Comparison of ENCODE assay signal across 8 cellular contexts in the genomic region with DNA sequence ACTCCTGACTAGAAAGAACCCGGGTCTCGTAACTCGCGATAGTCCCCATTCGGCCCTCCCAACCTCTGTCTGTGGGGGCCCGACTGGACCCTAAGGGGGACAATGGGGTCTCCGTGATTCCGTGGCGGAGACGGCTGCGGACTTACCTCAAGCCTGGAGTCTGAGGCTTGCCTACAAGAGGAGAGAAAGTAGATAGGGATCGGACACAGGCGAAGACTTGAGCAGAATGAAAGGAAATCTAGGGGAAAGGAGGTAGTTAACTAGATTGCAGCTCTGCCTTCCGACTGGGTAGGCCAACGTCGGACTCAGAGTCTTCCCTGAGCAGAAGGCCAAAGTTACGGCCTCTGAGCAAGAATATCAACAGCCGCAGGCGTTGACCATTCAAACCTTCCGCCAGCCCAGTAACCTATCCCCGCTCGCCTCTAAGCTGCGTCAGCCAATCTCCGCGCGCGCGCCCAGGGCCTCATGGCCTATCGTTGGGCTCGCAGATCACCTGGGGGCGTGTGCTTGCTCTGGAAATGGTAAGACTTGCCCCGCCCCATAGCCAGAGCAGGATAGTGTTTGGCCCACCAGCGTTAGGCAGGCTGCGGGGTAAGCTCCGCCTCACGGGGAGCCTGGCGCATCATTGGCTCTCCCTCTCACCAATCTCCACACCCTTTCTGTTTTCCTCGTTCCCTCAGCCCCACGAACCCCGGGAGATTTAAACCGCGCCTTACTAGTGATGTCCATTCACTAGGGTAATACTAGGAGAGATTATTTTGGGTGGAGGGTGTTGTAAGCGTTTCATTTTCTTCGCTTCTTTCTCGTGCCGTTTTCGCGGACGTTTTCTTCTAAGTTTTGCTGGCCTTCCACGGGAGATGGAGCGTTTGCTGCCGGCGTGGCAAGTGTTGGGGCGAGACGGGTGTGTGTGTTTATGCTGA. TPM values are rescaled to one million over a fixed set of nuclear protein-coding genes. Genes with fewer than 3 reads are reported as not detected.
DNase-seq lines count a peak whose midpoint lies in the region; ATAC-seq, FAIRE-seq and TF ChIP-seq lines count a peak whose summit lies in the region.

A gene (minus strand): TSS at position 356 of the 920 bp plus-strand sequence. CDS start 624 bp downstream, outside the sequence.

- under 1% methylated on average over 55 of the region's 55 CpGs for WGBS in prostate gland

- peak in 1 of 4 experiments; percentile 3 for TF ChIP-seq CTCF in prostate gland (IDR thresholded peaks at IDR 0.05)

- peaks cover 13% of the 10 kb centered on the region for H3K4me1 Mint-ChIP-seq in T-helper 17 cell

- peaks cover 7% of the 10 kb centered on the region for H3K27me3 Mint-ChIP-seq in T-helper 17 cell

- intact Hi-C loops in left ventricle myocardium superior (cut with micrococcal nuclease): no loop called here
- intact Hi-C loops in prostate gland (cut with DNase I): loop anchor here (10.0 kb wide), 1 partner anchor 117 kb away; a partner anchor contains a TSS

- no peaks in the 10 kb centered on the region for H3K4me1 ChIP-seq in prostate gland (replicated peaks)

- no peaks in the 10 kb centered on the region for H3K27me3 ChIP-seq in prostate gland (replicated peaks; ENCODE audit: insufficient read depth)

- peak; percentile 7 for TF ChIP-seq POLR2A in prostate gland (IDR thresholded peaks at IDR 0.05)

- no peak for FAIRE-seq in urothelium cell line (lab: Jason Lieb, UNC)

- peak within 1 kb of the TSS; percentile 19 to 39 for H3K4me3 ChIP-seq in prostate gland

- H3K36me3 Mint-ChIP-seq in T-helper 17 cell (ENCODE audit: low read depth): no peaks in the 10 kb centered on the region

- ATAC-seq in GM18499 (IDR thresholded peaks at IDR 0.05; ENCODE audit: insufficient read depth, unreplicated experiment) (peak; percentile 92), HG02938 (IDR thresholded peaks at IDR 0.05; ENCODE audit: unreplicated experiment) (peak; percentile 98), T-helper 17 cell (peak; percentile 100), left ventricle myocardium superior (peak; percentile 100)

- DNase-seq in NCI-H1694 treated with DMSO at 0.1 percent for 48 hours (lab: John Stamatoyannopoulos, UW) (peak; percentile 96), T-helper 17 cell (peak; percentile 92 to 96 (median 93)), anterior cingulate cortex (lab: John Stamatoyannopoulos, UW) (peak; percentile 74 to 99 (median 95)), left ventricle myocardium superior (peak; percentile 98), prostate gland (ENCODE audit: low spot score) (peak; percentile 98), urothelium cell line (ENCODE audit: low spot score) (peak; percentile 95)

- H3K9me3 ChIP-seq in T-helper 17 cell (ENCODE audit: control insufficient read depth, low read length, poor library complexity, severe bottlenecking) (no peaks in the 10 kb centered on the region), prostate gland (no peaks in the 10 kb centered on the region)

- peak within 1 kb of the TSS; percentile 88 for H3K27ac Mint-ChIP-seq in T-helper 17 cell

- peak within 1 kb of the TSS; percentile 96 for H3K4me3 Mint-ChIP-seq in T-helper 17 cell

- H3K27ac ChIP-seq in prostate gland: peak within 1 kb of the TSS; percentile 14 to 56

- no peaks in the 10 kb centered on the region for H3K36me3 ChIP-seq in prostate gland

RNA-seq across cellular contexts. Expression of the gene that starts here (rescaled TPM):
- total RNA-seq in T-helper 17 cell (not detected), left ventricle myocardium superior (not detected), prostate gland (1 to 10 TPM in 1 of 2 donors, under 1 TPM in 1; 0.14 to 3.2 TPM)

Comparison
In these comparisons a context has a peak if more than half of its experiments do, and no peak if none do; other contexts are left out.
1. Peak in every context shown above with its lines: DNase-seq, ATAC-seq, H3K4me3 ChIP-seq and H3K27ac ChIP-seq.
2. Peak in DNase-seq and ATAC-seq in T-helper 17 cell; RNA of the gene not detected or under 1 TPM.
3. Peak in DNase-seq and ATAC-seq in left ventricle myocardium superior; RNA of the gene not detected or under 1 TPM.